ENCODE assay signal across 1 cellular context in the genomic region with DNA sequence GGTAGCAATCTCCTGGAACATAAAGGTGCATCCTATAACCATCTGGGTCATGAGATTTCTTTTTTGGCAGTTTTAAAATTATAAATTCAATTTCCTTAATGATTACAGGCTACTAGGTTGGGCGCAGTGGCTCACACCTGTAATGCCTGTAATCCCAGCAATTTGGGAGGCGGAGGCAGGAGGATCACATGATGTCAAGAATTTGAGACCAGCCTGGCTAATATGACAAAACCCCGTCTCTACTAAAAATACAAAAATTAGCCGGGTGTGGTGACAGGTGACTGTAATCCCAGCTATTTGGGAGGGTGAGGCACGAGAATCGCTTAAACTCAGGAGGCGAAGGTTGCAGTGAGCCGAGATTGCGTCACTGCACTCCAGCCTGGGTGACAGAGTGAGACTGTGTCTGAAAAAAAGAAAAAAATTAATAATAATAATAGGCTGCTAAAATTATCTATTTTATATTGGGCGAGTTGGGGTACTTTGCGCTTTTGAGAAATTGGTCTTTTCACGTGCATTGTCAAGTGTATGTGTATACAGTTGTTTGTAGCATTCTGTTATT.
TF ChIP-seq lines count a peak whose summit lies in the region.

No MANE protein-coding gene starts in this region.

TF ChIP-seq in HCT116, 20 proteins besides CTCF, POLR2A, EP300 and RAD21:
- TF ChIP-seq, protein P1, sequence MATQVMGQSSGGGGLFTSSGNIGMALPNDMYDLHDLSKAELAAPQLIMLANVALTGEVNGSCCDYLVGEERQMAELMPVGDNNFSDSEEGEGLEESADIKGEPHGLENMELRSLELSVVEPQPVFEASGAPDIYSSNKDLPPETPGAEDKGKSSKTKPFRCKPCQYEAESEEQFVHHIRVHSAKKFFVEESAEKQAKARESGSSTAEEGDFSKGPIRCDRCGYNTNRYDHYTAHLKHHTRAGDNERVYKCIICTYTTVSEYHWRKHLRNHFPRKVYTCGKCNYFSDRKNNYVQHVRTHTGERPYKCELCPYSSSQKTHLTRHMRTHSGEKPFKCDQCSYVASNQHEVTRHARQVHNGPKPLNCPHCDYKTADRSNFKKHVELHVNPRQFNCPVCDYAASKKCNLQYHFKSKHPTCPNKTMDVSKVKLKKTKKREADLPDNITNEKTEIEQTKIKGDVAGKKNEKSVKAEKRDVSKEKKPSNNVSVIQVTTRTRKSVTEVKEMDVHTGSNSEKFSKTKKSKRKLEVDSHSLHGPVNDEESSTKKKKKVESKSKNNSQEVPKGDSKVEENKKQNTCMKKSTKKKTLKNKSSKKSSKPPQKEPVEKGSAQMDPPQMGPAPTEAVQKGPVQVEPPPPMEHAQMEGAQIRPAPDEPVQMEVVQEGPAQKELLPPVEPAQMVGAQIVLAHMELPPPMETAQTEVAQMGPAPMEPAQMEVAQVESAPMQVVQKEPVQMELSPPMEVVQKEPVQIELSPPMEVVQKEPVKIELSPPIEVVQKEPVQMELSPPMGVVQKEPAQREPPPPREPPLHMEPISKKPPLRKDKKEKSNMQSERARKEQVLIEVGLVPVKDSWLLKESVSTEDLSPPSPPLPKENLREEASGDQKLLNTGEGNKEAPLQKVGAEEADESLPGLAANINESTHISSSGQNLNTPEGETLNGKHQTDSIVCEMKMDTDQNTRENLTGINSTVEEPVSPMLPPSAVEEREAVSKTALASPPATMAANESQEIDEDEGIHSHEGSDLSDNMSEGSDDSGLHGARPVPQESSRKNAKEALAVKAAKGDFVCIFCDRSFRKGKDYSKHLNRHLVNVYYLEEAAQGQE (IDR thresholded peaks at IDR 0.05; ENCODE audit: low read depth): no peak
- TF ChIP-seq ZNF274 (IDR thresholded peaks at IDR 0.05; ENCODE audit: low read depth, low read length) (no peak), CEBPB (IDR thresholded peaks at IDR 0.05; ENCODE audit: low read depth) (peak; percentile 70; the same call in 1 of the 2 replicates), SP1 (IDR thresholded peaks at IDR 0.05; ENCODE audit: low read depth) (no peak)
